ENCODE assay signal across 23 cellular contexts in the genomic region with DNA sequence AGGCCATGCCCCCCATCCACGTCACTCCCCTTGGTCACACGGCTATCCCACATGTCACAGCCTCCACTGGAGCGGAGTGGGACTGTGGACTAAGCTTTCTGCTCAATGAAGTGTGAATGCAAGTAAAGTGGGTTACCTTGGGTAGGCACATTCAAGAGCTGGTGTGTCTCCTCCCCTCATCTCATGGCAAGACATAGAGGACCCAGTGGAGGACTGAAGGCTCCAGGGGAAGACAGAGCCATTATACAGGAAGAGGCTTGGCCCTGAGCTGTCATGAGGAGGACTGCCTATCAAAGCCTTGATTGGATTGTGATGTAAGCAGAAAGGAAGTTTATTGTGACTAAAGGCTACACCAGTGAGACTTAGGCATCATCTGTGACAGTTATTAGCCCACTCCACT.
"Had no signal": no experiment of that assay in that cellular context is flagged by ENCODE, and none has a peak within 500 bp of the region (broad histone marks: within the 10 kb centered on the region; RNA-seq: fewer than 3 reads in every experiment).

No MANE protein-coding gene starts in this region.

- H3K4me3 Mint-ChIP-seq: activated CD4-positive, alpha-beta memory T cell treated with anti-CD3 and anti-CD28 coated beads, Interleukin-2, amount 10 ng/mL, durations not matched to agents 7 days and 5 days; activated CD4-positive, alpha-beta T cell treated with anti-CD3 and anti-CD28 coated beads, Interleukin-2, amount 10 ng/mL, durations not matched to agents 7 days and 5 days; activated naive CD8-positive, alpha-beta T cell; activated T-cell treated with anti-CD3 and anti-CD28 coated beads, Interleukin-2, amount 50 U/mL, for 24 hours; activated T-cell treated with anti-CD3 and anti-CD28 coated beads, Interleukin-2, amount 50 U/mL, for 72 hours; central memory CD8-positive, alpha-beta T cell had no signal

- H3K36me3 Mint-ChIP-seq: activated naive CD8-positive, alpha-beta T cell had no signal

- H3K27ac Mint-ChIP-seq: activated CD4-positive, alpha-beta memory T cell treated with anti-CD3 and anti-CD28 coated beads, Interleukin-2, amount 10 ng/mL, durations not matched to agents 7 days and 5 days; activated CD4-positive, alpha-beta T cell treated with anti-CD3 and anti-CD28 coated beads, Interleukin-2, amount 10 ng/mL, durations not matched to agents 7 days and 5 days; activated naive CD8-positive, alpha-beta T cell; activated T-cell treated with anti-CD3 and anti-CD28 coated beads, Interleukin-2, amount 50 U/mL, for 24 hours; activated T-cell treated with anti-CD3 and anti-CD28 coated beads, Interleukin-2, amount 50 U/mL, for 72 hours had no signal

- H3K4me1 Mint-ChIP-seq: activated CD4-positive, alpha-beta memory T cell treated with anti-CD3 and anti-CD28 coated beads, Interleukin-2, amount 10 ng/mL, durations not matched to agents 7 days and 5 days; activated CD4-positive, alpha-beta T cell treated with anti-CD3 and anti-CD28 coated beads, Interleukin-2, amount 10 ng/mL, durations not matched to agents 7 days and 5 days; central memory CD8-positive, alpha-beta T cell had no signal

- DNase-seq: activated CD4-positive, alpha-beta memory T cell treated with anti-CD3 and anti-CD28 coated beads, Interleukin-2, amount 10 ng/mL, durations not matched to agents 7 days and 5 days; activated CD4-positive, alpha-beta T cell treated with anti-CD3 and anti-CD28 coated beads for 1 hour; activated CD4-positive, alpha-beta T cell treated with anti-CD3 and anti-CD28 coated beads for 4 hours; activated CD4-positive, alpha-beta T cell treated with anti-CD3 and anti-CD28 coated beads, Interleukin-2, amount 10 ng/mL, durations not matched to agents 7 days and 5 days; activated CD4-positive, alpha-beta T cell treated with anti-CD3 and anti-CD28 coated beads, Interleukin-2, amount 50 U/mL, for 4 hours; activated CD4-positive, CD25-positive, alpha-beta regulatory T cell; activated CD8-positive, alpha-beta memory T cell treated with anti-CD3 and anti-CD28 coated beads, Interleukin-2, amount 50 U/mL, for 48 hours; activated gamma-delta T cell; activated naive CD4-positive, alpha-beta T cell; activated naive CD4-positive, alpha-beta T cell treated with anti-CD3 and anti-CD28 coated beads, Interleukin-2, amount 50 U/mL, for 16 hours; activated T-cell treated with anti-CD3 and anti-CD28 coated beads for 4 hours; activated T-cell treated with anti-CD3 and anti-CD28 coated beads, Interleukin-2, amount 50 U/mL, for 24 hours; activated T-cell treated with anti-CD3 and anti-CD28 coated beads, Interleukin-2, amount 50 U/mL, for 72 hours; amniotic stem cell; anterior cingulate cortex; brain microvascular endothelial cell; cortex of kidney; dermis blood vessel endothelial cell; effector CD8-positive, alpha-beta T cell; foreskin fibroblast; T-helper 2 cell had no signal

- H3K27me3 Mint-ChIP-seq: activated CD4-positive, alpha-beta T cell treated with anti-CD3 and anti-CD28 coated beads, Interleukin-2, amount 10 ng/mL, durations not matched to agents 7 days and 5 days had no signal

- H3K9me3 Mint-ChIP-seq: activated CD4-positive, alpha-beta memory T cell treated with anti-CD3 and anti-CD28 coated beads, Interleukin-2, amount 10 ng/mL, durations not matched to agents 7 days and 5 days; activated CD4-positive, alpha-beta T cell treated with anti-CD3 and anti-CD28 coated beads, Interleukin-2, amount 10 ng/mL, durations not matched to agents 7 days and 5 days; activated T-cell treated with anti-CD3 and anti-CD28 coated beads, Interleukin-2, amount 50 U/mL, for 24 hours; activated T-cell treated with anti-CD3 and anti-CD28 coated beads, Interleukin-2, amount 50 U/mL, for 72 hours; central memory CD8-positive, alpha-beta T cell had no signal
